8 cellular contexts compared by ENCODE assay signal in the genomic region with DNA sequence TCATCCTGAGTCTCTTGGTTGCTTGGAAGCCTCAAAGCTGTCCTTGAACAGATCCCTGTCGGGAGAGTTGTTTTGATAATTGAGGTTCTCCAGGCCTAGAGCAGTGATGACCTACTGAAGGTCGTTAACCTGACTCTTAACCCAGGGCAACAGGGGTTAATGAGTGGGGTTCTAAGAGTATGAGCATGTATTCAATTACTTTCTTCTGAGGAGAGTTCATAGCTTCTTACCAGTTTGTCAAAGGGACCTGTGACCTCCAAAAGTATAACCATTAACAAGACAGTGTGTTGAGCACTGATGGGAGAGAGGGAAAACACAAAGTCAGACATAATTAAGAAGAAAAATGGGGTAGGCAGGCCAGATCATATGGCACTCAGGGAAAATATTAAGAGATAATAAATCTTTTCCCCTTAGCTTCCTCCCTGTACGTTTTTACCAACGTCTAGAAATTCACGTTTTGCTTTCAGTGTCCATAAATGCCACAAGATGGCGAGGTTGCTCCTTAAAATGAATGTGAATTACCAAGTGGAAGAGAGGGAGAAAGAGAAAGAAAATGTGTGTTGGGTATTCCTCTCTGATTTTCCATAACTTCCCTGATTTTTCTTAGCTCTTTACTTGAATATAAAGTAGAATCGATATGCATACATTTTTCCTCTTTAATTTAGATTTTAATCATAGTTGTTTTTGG.
DNase-seq lines count a peak whose midpoint lies in the region; ATAC-seq and TF ChIP-seq lines count a peak whose summit lies in the region.

No MANE protein-coding gene starts in this region.

- H3K9me3 ChIP-seq in OCI-LY3 (ENCODE audit: insufficient read depth, low read length) = no peaks in the 10 kb centered on the region

- H3K27ac ChIP-seq in OCI-LY3 (ENCODE audit: low read length) = no peak overlapping the region

- H3K9ac ChIP-seq in OCI-LY3 (ENCODE audit: low read length) = no peak overlapping the region

- H3K4me3 ChIP-seq in OCI-LY3 (ENCODE audit: low read length) = no peak overlapping the region

- CTCF ChIA-PET in activated naive CD4-positive, alpha-beta T cell treated with anti-CD3 and anti-CD28 coated beads, Interleukin-2, amount 10 ng/mL, durations not matched to agents 7 days and 5 days (lab: Charles Lee) = interaction anchor here (0.6 to 3.0 kb wide), 16 partner anchors 8 to 1473 kb away, joined by 3 to 14 read pairs (median 3); no protein-coding TSS in a partner anchor

- no peaks in the 10 kb centered on the region for H3K36me3 ChIP-seq in OCI-LY3 (replicated peaks; ENCODE audit: low read depth, low read length)

- H3K4me1 ChIP-seq in OCI-LY3 (ENCODE audit: low read length) = peaks cover 8% of the 10 kb centered on the region

- peak; percentile 34 for DNase-seq in activated naive CD4-positive, alpha-beta T cell treated with anti-CD3 and anti-CD28 coated beads, Interleukin-2, amount 10 ng/mL, durations not matched to agents 7 days and 5 days
- DNase-seq in activated naive CD4-positive, alpha-beta T cell treated with anti-CD3 and anti-CD28 coated beads, Interleukin-2, amount 50 U/mL, for 16 hours = no peak
- DNase-seq in dermis microvascular lymphatic vessel endothelial cell (ENCODE audit: low read depth in 2 of 2) (peak; percentile 52 to 72), nephron progenitor cell (peak; percentile 8)
- DNase-seq in T-helper 2 cell treated with Interferon-gamma antibody and Interleukin-4, amounts not matched to agents 5 μg/mL and 100 μg/mL, for 36 hours (ENCODE audit: low spot score) = no peak
- DNase-seq in NK-92 treated with Interleukin-12 subunit alpha and Interleukin-12 subunit beta, amount 100 ng/mL, for 24 hours (lab: John Stamatoyannopoulos, UW) = no peak

- no peaks in the 10 kb centered on the region for H3K36me3 Mint-ChIP-seq in activated naive CD4-positive, alpha-beta T cell treated with anti-CD3 and anti-CD28 coated beads, Interleukin-2, amount 10 ng/mL, durations not matched to agents 7 days and 5 days
- no peaks in the 10 kb centered on the region for H3K36me3 Mint-ChIP-seq in nephron progenitor cell (ENCODE audit: low read depth)
- H3K36me3 Mint-ChIP-seq in T-helper 2 cell treated with Interferon-gamma antibody and Interleukin-4, amounts not matched to agents 5 μg/mL and 100 μg/mL, for 36 hours (ENCODE audit: low read depth) = no peaks in the 10 kb centered on the region

- peaks cover 8% of the 10 kb centered on the region for H3K4me1 Mint-ChIP-seq in activated naive CD4-positive, alpha-beta T cell treated with anti-CD3 and anti-CD28 coated beads, Interleukin-2, amount 10 ng/mL, durations not matched to agents 7 days and 5 days
- peaks cover 7% of the 10 kb centered on the region for H3K4me1 Mint-ChIP-seq in nephron progenitor cell
- no peaks in the 10 kb centered on the region for H3K4me1 Mint-ChIP-seq in T-helper 2 cell treated with Interferon-gamma antibody and Interleukin-4, amounts not matched to agents 5 μg/mL and 100 μg/mL, for 36 hours (ENCODE audit: low read depth)

- H3K27ac Mint-ChIP-seq in activated naive CD4-positive, alpha-beta T cell treated with anti-CD3 and anti-CD28 coated beads, Interleukin-2, amount 10 ng/mL, durations not matched to agents 7 days and 5 days = no peak overlapping the region
- no peak overlapping the region for H3K27ac Mint-ChIP-seq in nephron progenitor cell
- no peak overlapping the region for H3K27ac Mint-ChIP-seq in T-helper 2 cell treated with Interferon-gamma antibody and Interleukin-4, amounts not matched to agents 5 μg/mL and 100 μg/mL, for 36 hours

- TF ChIP-seq CTCF in OCI-LY3 (IDR thresholded peaks at IDR 0.05; ENCODE audit: low read depth, low read length) (peak; percentile 78), nephron progenitor cell (IDR thresholded peaks at IDR 0.05) (peak; percentile 50)

- H3K4me2 ChIP-seq in OCI-LY3 (ENCODE audit: low read length) = no peak overlapping the region

- ATAC-seq in HG03342 (IDR thresholded peaks at IDR 0.05; ENCODE audit: unreplicated experiment) = peak; percentile 66

- H3K79me2 ChIP-seq in OCI-LY3 (ENCODE audit: low read length) = no peaks in the 10 kb centered on the region

- H3K27me3 ChIP-seq in OCI-LY3 (ENCODE audit: low read depth, low read length) = no peaks in the 10 kb centered on the region

- no peaks in the 10 kb centered on the region for H3K27me3 Mint-ChIP-seq in activated naive CD4-positive, alpha-beta T cell treated with anti-CD3 and anti-CD28 coated beads, Interleukin-2, amount 10 ng/mL, durations not matched to agents 7 days and 5 days
- no peaks in the 10 kb centered on the region for H3K27me3 Mint-ChIP-seq in nephron progenitor cell (ENCODE audit: low read depth, poor library complexity)
- no peaks in the 10 kb centered on the region for H3K27me3 Mint-ChIP-seq in T-helper 2 cell treated with Interferon-gamma antibody and Interleukin-4, amounts not matched to agents 5 μg/mL and 100 μg/mL, for 36 hours (ENCODE audit: low read depth)

- H3K9me3 Mint-ChIP-seq in activated naive CD4-positive, alpha-beta T cell treated with anti-CD3 and anti-CD28 coated beads, Interleukin-2, amount 10 ng/mL, durations not matched to agents 7 days and 5 days = no peaks in the 10 kb centered on the region
- no peaks in the 10 kb centered on the region for H3K9me3 Mint-ChIP-seq in nephron progenitor cell
- H3K9me3 Mint-ChIP-seq in T-helper 2 cell treated with Interferon-gamma antibody and Interleukin-4, amounts not matched to agents 5 μg/mL and 100 μg/mL, for 36 hours = no peaks in the 10 kb centered on the region

- H4K20me1 ChIP-seq in OCI-LY3 (ENCODE audit: insufficient read depth, low read length) = no peaks in the 10 kb centered on the region

- H3K4me3 Mint-ChIP-seq in activated naive CD4-positive, alpha-beta T cell treated with anti-CD3 and anti-CD28 coated beads, Interleukin-2, amount 10 ng/mL, durations not matched to agents 7 days and 5 days = no peak overlapping the region
- no peak overlapping the region for H3K4me3 Mint-ChIP-seq in nephron progenitor cell
- no peak overlapping the region for H3K4me3 Mint-ChIP-seq in T-helper 2 cell treated with Interferon-gamma antibody and Interleukin-4, amounts not matched to agents 5 μg/mL and 100 μg/mL, for 36 hours

- no peak overlapping the region; the same call in none of the 2 replicates for H2AFZ ChIP-seq in OCI-LY3 (ENCODE audit: low read depth, low read length)

Comparison
In these comparisons a context has a peak if more than half of its experiments do, and no peak if none do; other contexts are left out.
1. DNase-seq: peak in activated naive CD4-positive, alpha-beta T cell treated with anti-CD3 and anti-CD28 coated beads, Interleukin-2, amount 10 ng/mL, durations not matched to agents 7 days and 5 days (single experiment), dermis microvascular lymphatic vessel endothelial cell (2 of 2) and nephron progenitor cell (single experiment); none in activated naive CD4-positive, alpha-beta T cell treated with anti-CD3 and anti-CD28 coated beads, Interleukin-2, amount 50 U/mL, for 16 hours (single experiment), T-helper 2 cell treated with Interferon-gamma antibody and Interleukin-4, amounts not matched to agents 5 μg/mL and 100 μg/mL, for 36 hours (single experiment) and NK-92 treated with Interleukin-12 subunit alpha and Interleukin-12 subunit beta, amount 100 ng/mL, for 24 hours (single experiment).